26 cellular contexts compared by ENCODE assay signal in genomic region chr14:90775441-90775840, GRCh38.
"Had no signal": no experiment of that assay in that cellular context is flagged by ENCODE, and none has a peak within 500 bp of the region (broad histone marks: within the 10 kb centered on the region; RNA-seq: fewer than 3 reads in every experiment).

No MANE protein-coding gene starts in this region.

- H3K27me3 ChIP-seq: MG63, SJSA1 had no signal

- DNase-seq: IMR-90, Karpas-422, KG1, MG63, NCI-H1092, NCI-H1105 treated with DMSO at 0.1 percent for 48 hours, NCI-H1417 treated with DMSO at 0.1 percent for 48 hours, NCI-H146, NCI-H1694 treated with DMSO at 0.1 percent for 48 hours, NCI-H1930, NCI-H2081, NCI-H2107, NCI-H226, NCI-H446, NCI-H510A, NCI-H524 treated with DMSO at 0.1 percent for 48 hours, NCI-H69, NCI-H774, PC-3, SIG-M5 had no signal

- H3K9me3 ChIP-seq: MG63, SJSA1 had no signal

- H3K4me1 ChIP-seq: SJSA1 had no signal

- H3K36me3 ChIP-seq: MG63 had no signal

- H3K4me3 ChIP-seq: MG63, SJSA1, SK-N-MC had no signal

- H3K27ac ChIP-seq: RWPE1, SJSA1, SK-N-MC had no signal

- ATAC-seq: HepG2, Panc1, PC-3, Right ventricle myocardium inferior had no signal
